Comparison of ENCODE assay signal across 10 cellular contexts in the genomic region with DNA sequence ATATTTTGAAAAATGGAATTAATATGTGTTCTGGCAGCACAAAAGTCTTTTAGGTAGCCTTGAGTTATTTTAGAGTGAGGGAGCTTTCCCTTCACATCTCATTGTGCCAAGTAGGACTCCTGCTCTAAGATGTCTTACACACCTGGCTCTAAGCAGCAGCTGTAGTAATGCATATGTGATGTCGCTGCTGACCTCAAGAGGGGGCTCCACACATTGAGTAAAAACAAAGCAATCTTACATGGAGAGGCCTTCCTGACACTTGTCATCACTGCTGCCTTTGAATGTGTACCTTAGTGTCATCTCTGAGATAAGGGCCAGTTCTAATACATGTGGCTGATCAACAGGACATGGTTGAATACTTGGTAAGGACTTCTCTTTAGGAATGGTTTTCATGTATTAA.
A peak's percentile ranks its signal among the peaks of the same experiment; 100 is the strongest.
DNase-seq lines count a peak whose midpoint lies in the region; ATAC-seq and TF ChIP-seq lines count a peak whose summit lies in the region.
"Had no signal": no experiment of that assay in that cellular context is flagged by ENCODE, and none has a peak within 500 bp of the region (broad histone marks: within the 10 kb centered on the region; RNA-seq: fewer than 3 reads in every experiment).

No MANE protein-coding gene starts in this region.

- no peak overlapping the region for H3K4me3 ChIP-seq in OCI-LY1 (ENCODE audit: low read depth, low read length, poor library complexity, severe bottlenecking)
- H3K4me3 ChIP-seq in colonic mucosa = no peak overlapping the region
- H3K4me3 ChIP-seq: BLaER1 had no signal

- H3K4me1 ChIP-seq in OCI-LY1 (ENCODE audit: insufficient read depth, low read length, severe bottlenecking) = peaks cover 12% of the 10 kb centered on the region
- H3K4me1 ChIP-seq in colonic mucosa = no peaks in the 10 kb centered on the region
- H3K4me1 ChIP-seq: BLaER1 had no signal

- ATAC-seq in GM19397 (IDR thresholded peaks at IDR 0.05; ENCODE audit: unreplicated experiment) (peak; percentile 78), HG03280 (IDR thresholded peaks at IDR 0.05; ENCODE audit: unreplicated experiment) (peak; percentile 78), natural killer cell (peak; percentile 71 to 83 (median 78))

- H3K27me3 ChIP-seq in OCI-LY1 (ENCODE audit: insufficient read depth, low read length) (no peaks in the 10 kb centered on the region), colonic mucosa (no peaks in the 10 kb centered on the region)
- H3K27me3 ChIP-seq: BLaER1 had no signal

- intact Hi-C loops in colonic mucosa (cut with DNase I) (no loop called here), natural killer cell (cut with micrococcal nuclease) (no loop called here)

- no peaks in the 10 kb centered on the region for H3K36me3 Mint-ChIP-seq in natural killer cell

- no peaks in the 10 kb centered on the region for H3K9me3 ChIP-seq in OCI-LY1 (ENCODE audit: low read length)
- H3K9me3 ChIP-seq in colonic mucosa = no peaks in the 10 kb centered on the region
- H3K9me3 ChIP-seq: BLaER1 had no signal

- H3K4me1 Mint-ChIP-seq in natural killer cell = peaks cover 21 to 35% of the 10 kb centered on the region in 2 donors

- H3K9me2 ChIP-seq in OCI-LY1 (ENCODE audit: low read depth, low read length) = no peaks in the 10 kb centered on the region

- H3K27ac Mint-ChIP-seq in natural killer cell = peak overlapping the region; percentile 75 to 83
- H3K27ac Mint-ChIP-seq: dendritic cell treated with granulocyte-macrophage colony-stimulating factor and Interleukin-4, amounts not matched to agents 40 ng/mL and 50 ng/mL, for 4 days had no signal

- H3K9ac ChIP-seq in OCI-LY1 (ENCODE audit: low read length) = no peak overlapping the region
- H3K9ac ChIP-seq in colonic mucosa (ENCODE audit: low read depth in 2 of 2, low read length in 2 of 2) = no peak overlapping the region
- H3K9ac ChIP-seq: BLaER1 had no signal

- no peak overlapping the region for H2AFZ ChIP-seq in OCI-LY1 (ENCODE audit: low read length)

- no peak overlapping the region for H3K4me3 Mint-ChIP-seq in natural killer cell
- H3K4me3 Mint-ChIP-seq: dendritic cell treated with granulocyte-macrophage colony-stimulating factor and Interleukin-4, amounts not matched to agents 40 ng/mL and 50 ng/mL, for 4 days had no signal

- 0 out of 2 replicates have a peak, but pooled peaks cover 3% of the 10 kb centered on the region for H3F3A ChIP-seq in OCI-LY1 (ENCODE audit: insufficient read depth, low read length)

- H3K9me3 Mint-ChIP-seq in natural killer cell = no peaks in the 10 kb centered on the region
- H3K9me3 Mint-ChIP-seq: dendritic cell treated with granulocyte-macrophage colony-stimulating factor and Interleukin-4, amounts not matched to agents 40 ng/mL and 50 ng/mL, for 4 days had no signal

- H3K27me3 Mint-ChIP-seq in natural killer cell (ENCODE audit: low read depth in 2 of 2) = no peaks in the 10 kb centered on the region
- H3K27me3 Mint-ChIP-seq: dendritic cell treated with granulocyte-macrophage colony-stimulating factor and Interleukin-4, amounts not matched to agents 40 ng/mL and 50 ng/mL, for 4 days had no signal

- peak; percentile 6 to 60 for DNase-seq in NCI-H2081 (lab: John Stamatoyannopoulos, UW)
- no peak for DNase-seq in NCI-H2081 treated with DMSO at 0.1 percent for 48 hours (lab: John Stamatoyannopoulos, UW)
- DNase-seq in colonic mucosa = peak; percentile 50
- no peak for DNase-seq in natural killer cell
- DNase-seq in NCI-H446 (lab: John Stamatoyannopoulos, UW) = no peak

- H4K20me1 ChIP-seq in OCI-LY1 (ENCODE audit: insufficient read depth, low read length) = no peaks in the 10 kb centered on the region
- H4K20me1 ChIP-seq: BLaER1 had no signal

- peaks cover 15% of the 10 kb centered on the region for H3K36me3 ChIP-seq in OCI-LY1 (ENCODE audit: insufficient read depth, low read length)
- no peaks in the 10 kb centered on the region for H3K36me3 ChIP-seq in colonic mucosa

- H3K79me2 ChIP-seq in OCI-LY1 (ENCODE audit: insufficient read depth, low read length) = no peaks in the 10 kb centered on the region

- H3K27ac ChIP-seq in OCI-LY1 (ENCODE audit: low read depth, low read length, poor library complexity, severe bottlenecking) (no peak overlapping the region), colonic mucosa (no peak overlapping the region)
- H3K27ac ChIP-seq: BLaER1 had no signal

- H3K4me2 ChIP-seq in OCI-LY1 (ENCODE audit: low read length) = no peak overlapping the region
- H3K4me2 ChIP-seq: BLaER1 had no signal

- peak; percentile 68 for TF ChIP-seq CTCF in OCI-LY1 (IDR thresholded peaks at IDR 0.05; ENCODE audit: low read length)
- TF ChIP-seq CTCF in colonic mucosa (IDR thresholded peaks at IDR 0.05) = peak; percentile 47
- peak; percentile 32 for TF ChIP-seq CTCF in natural killer cell (IDR thresholded peaks at IDR 0.05)

Comparison
In these comparisons a context has a peak if more than half of its experiments do, and no peak if none do; other contexts are left out.
1. DNase-seq: peak in NCI-H2081 (2 of 2) and colonic mucosa (single experiment); none in NCI-H2081 treated with DMSO at 0.1 percent for 48 hours (single experiment), natural killer cell (single experiment) and NCI-H446 (0 of 2).
2. Peak in every context shown above with its lines, with median percentiles within 50 percentile points of each other: ATAC-seq and CTCF ChIP-seq.